Comparison of ENCODE assay signal across 1 cellular context in the genomic region with DNA sequence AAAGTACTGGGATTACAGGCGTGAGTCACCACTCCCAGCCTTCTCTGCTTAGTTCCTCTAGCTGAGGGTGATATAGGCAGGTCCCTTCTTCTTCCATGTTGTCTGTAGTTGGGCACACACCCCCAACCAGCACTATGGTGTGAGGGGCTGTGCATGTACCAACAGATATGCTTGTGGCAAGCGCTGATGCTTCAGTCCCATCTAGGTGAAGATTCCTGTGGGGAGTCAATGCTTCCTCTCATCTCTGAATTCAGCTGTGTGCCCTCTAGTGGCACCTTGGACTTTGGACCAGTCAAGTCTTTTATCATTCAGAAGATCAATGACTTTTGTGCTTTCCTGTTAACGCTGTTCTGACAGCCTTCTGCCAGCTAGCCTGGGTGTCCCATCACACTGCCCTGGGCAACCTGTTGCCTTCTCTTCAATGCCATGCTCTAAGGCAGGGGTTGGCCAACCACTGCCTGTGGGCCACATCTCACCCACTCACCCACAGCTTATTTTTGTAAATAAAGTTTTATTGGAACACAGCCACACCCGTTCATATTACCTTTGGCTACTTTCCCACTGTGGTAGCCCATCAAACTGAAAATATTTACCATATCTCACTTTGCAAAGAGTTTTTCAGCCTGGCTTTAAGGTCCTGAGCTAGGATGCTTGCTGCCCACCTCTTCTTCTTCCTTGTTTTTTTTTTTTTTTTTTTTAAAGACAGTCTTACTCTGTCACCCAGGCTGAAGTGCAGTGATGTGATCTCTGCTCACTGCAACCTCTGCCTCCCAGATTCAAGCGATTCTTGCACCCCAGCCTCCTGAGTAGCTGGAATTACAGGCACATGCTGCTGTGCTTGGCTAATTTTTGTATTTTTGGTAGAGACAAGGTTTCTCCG.
A peak's percentile ranks its signal among the peaks of the same experiment; 100 is the strongest.
TF ChIP-seq lines count a peak whose summit lies in the region.

No MANE protein-coding gene starts in this region.

TF ChIP-seq in HepG2, 621 proteins besides CTCF, POLR2A, EP300 and RAD21 (continued from another document and continues in another):
- TF ChIP-seq, protein P1, sequence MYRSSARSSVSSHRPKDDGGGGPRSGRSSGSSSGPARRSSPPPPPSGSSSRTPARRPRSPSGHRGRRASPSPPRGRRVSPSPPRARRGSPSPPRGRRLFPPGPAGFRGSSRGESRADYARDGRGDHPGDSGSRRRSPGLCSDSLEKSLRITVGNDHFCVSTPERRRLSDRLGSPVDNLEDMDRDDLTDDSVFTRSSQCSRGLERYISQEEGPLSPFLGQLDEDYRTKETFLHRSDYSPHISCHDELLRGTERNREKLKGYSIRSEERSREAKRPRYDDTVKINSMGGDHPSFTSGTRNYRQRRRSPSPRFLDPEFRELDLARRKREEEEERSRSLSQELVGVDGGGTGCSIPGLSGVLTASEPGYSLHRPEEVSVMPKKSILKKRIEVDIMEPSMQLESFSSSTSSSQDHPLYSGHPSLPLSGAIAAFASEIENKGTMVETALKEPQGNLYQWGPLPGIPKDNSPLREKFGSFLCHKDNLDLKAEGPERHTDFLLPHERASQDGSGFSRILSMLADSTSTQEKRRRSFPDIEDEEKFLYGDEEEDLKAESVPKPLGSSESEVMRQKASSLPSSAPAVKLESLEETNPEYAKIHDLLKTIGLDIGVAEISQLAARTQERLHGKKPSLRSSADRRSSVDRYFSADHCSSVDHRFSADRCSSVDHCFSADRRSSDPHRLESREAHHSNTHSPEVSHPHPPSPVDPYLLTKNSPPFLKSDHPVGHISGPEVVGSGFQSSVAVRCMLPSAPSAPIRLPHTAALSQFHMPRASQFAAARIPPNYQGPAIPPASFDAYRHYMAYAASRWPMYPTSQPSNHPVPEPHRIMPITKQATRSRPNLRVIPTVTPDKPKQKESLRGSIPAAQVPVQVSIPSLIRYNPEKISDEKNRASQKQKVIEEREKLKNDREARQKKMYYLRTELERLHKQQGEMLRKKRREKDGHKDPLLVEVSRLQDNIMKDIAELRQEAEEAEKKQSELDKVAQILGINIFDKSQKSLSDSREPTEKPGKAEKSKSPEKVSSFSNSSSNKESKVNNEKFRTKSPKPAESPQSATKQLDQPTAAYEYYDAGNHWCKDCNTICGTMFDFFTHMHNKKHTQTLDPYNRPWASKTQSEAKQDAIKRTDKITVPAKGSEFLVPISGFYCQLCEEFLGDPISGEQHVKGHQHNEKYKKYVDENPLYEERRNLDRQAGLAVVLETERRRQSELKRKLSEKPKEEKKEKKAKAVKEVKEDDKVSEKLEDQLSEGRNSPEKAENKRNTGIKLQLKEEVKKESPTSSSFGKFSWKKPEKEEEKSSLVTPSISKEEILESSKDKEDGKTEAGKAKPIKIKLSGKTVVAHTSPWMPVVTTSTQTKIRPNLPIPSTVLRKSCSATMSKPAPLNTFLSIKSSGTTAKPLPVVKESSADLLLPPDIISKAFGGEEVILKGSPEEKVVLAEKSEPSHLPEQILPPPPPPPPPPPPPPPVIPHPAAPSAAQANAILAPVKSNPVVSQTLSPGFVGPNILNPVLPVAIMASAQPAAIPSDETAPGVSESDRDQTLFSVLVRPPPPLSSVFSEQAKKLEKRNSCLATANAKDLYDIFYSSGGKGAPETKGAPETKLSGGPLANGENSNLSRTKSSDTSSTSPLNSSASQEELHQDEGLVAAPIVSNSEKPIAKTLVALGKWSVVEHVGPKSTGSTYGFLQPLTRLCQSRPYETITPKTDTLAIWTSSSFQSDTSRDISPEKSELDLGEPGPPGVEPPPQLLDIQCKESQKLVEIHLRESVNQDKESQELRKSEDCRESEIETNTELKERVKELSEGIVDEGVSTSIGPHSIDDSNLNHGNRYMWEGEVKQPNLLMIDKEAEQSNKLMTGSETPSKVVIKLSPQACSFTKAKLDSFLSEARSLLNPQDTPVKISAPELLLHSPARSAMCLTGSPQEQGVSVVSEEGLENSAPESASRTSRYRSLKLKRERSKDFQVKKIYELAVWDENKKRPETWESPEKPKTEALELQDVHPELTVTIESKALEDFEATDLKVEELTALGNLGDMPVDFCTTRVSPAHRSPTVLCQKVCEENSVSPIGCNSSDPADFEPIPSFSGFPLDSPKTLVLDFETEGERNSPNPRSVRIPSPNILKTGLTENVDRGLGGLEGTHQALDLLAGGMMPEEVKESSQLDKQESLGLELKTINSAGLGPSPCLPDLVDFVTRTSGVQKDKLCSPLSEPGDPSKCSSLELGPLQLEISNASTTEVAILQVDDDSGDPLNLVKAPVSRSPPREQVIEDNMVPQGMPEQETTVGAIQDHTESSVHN (CRISPR knock-in tag; IDR thresholded peaks at IDR 0.05), result 0 out of 2 replicates have a peak, but pooled peaks have one; percentile 69
- 0 out of 2 replicates have a peak, but pooled peaks have one; percentile 36 for TF ChIP-seq REPIN1 (CRISPR knock-in tag; IDR thresholded peaks at IDR 0.05; ENCODE audit: borderline replicate concordance, low read depth)
- TF ChIP-seq CHD4 (IDR thresholded peaks at IDR 0.05; ENCODE audit: borderline replicate concordance, low read length), result no peak
- TF ChIP-seq, protein P2, sequence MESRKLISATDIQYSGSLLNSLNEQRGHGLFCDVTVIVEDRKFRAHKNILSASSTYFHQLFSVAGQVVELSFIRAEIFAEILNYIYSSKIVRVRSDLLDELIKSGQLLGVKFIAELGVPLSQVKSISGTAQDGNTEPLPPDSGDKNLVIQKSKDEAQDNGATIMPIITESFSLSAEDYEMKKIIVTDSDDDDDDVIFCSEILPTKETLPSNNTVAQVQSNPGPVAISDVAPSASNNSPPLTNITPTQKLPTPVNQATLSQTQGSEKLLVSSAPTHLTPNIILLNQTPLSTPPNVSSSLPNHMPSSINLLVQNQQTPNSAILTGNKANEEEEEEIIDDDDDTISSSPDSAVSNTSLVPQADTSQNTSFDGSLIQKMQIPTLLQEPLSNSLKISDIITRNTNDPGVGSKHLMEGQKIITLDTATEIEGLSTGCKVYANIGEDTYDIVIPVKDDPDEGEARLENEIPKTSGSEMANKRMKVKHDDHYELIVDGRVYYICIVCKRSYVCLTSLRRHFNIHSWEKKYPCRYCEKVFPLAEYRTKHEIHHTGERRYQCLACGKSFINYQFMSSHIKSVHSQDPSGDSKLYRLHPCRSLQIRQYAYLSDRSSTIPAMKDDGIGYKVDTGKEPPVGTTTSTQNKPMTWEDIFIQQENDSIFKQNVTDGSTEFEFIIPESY (CRISPR knock-in tag; IDR thresholded peaks at IDR 0.05), result peak; percentile 61
- TF ChIP-seq ZIK1 (CRISPR knock-in tag; IDR thresholded peaks at IDR 0.05; ENCODE audit: borderline replicate concordance, low read depth), result 0 out of 2 replicates have a peak, but pooled peaks have one; percentile 19
- no peak for TF ChIP-seq SRF (IDR thresholded peaks at IDR 0.05; ENCODE audit: low read depth, low read length)
- TF ChIP-seq STAG1 (CRISPR knock-in tag; IDR thresholded peaks at IDR 0.05), result peak; percentile 40
- TF ChIP-seq SMAD3 (CRISPR knock-in tag; IDR thresholded peaks at IDR 0.05), result no peak
- no peak for TF ChIP-seq NFKB2 (CRISPR knock-in tag; IDR thresholded peaks at IDR 0.05; ENCODE audit: borderline replicate concordance)
- TF ChIP-seq KLF9 (CRISPR knock-in tag; IDR thresholded peaks at IDR 0.05; ENCODE audit: low read depth), result no peak
- TF ChIP-seq NCOA2 (CRISPR knock-in tag; IDR thresholded peaks at IDR 0.05), result peak; percentile 50
- TF ChIP-seq, protein P3, sequence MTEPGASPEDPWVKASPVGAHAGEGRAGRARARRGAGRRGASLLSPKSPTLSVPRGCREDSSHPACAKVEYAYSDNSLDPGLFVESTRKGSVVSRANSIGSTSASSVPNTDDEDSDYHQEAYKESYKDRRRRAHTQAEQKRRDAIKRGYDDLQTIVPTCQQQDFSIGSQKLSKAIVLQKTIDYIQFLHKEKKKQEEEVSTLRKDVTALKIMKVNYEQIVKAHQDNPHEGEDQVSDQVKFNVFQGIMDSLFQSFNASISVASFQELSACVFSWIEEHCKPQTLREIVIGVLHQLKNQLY (CRISPR knock-in tag; IDR thresholded peaks at IDR 0.05), result peak; percentile 52; the same call in 1 of the 2 replicates
- TF ChIP-seq TRIM24 (CRISPR knock-in tag; IDR thresholded peaks at IDR 0.05), result 0 out of 2 replicates have a peak, but pooled peaks have one; percentile 34
- TF ChIP-seq YEATS4 (CRISPR knock-in tag; IDR thresholded peaks at IDR 0.05; ENCODE audit: borderline replicate concordance), result peak; percentile 24; the same call in 1 of the 2 replicates
- TF ChIP-seq, protein P4, sequence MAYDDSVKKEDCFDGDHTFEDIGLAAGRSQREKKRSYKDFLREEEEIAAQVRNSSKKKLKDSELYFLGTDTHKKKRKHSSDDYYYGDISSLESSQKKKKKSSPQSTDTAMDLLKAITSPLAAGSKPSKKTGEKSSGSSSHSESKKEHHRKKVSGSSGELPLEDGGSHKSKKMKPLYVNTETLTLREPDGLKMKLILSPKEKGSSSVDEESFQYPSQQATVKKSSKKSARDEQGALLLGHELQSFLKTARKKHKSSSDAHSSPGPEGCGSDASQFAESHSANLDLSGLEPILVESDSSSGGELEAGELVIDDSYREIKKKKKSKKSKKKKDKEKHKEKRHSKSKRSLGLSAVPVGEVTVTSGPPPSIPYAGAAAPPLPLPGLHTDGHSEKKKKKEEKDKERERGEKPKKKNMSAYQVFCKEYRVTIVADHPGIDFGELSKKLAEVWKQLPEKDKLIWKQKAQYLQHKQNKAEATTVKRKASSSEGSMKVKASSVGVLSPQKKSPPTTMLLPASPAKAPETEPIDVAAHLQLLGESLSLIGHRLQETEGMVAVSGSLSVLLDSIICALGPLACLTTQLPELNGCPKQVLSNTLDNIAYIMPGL (CRISPR knock-in tag; IDR thresholded peaks at IDR 0.05; ENCODE audit: borderline replicate concordance in 1 of 2, low read depth in 1 of 2), result no peak
- TF ChIP-seq FOXA1 (IDR thresholded peaks at IDR 0.05), result no peak
- no peak for TF ChIP-seq FOXA1 (CRISPR knock-in tag; IDR thresholded peaks at IDR 0.05)
- 0 out of 2 replicates have a peak, but pooled peaks have one; percentile 40 for TF ChIP-seq EHMT2 (IDR thresholded peaks at IDR 0.05; ENCODE audit: borderline replicate concordance, low read depth, low read length)
- TF ChIP-seq KLF6 (CRISPR knock-in tag; IDR thresholded peaks at IDR 0.05), result no peak
- TF ChIP-seq ZNF230 (CRISPR knock-in tag; IDR thresholded peaks at IDR 0.05), result no peak
- TF ChIP-seq, protein P5, sequence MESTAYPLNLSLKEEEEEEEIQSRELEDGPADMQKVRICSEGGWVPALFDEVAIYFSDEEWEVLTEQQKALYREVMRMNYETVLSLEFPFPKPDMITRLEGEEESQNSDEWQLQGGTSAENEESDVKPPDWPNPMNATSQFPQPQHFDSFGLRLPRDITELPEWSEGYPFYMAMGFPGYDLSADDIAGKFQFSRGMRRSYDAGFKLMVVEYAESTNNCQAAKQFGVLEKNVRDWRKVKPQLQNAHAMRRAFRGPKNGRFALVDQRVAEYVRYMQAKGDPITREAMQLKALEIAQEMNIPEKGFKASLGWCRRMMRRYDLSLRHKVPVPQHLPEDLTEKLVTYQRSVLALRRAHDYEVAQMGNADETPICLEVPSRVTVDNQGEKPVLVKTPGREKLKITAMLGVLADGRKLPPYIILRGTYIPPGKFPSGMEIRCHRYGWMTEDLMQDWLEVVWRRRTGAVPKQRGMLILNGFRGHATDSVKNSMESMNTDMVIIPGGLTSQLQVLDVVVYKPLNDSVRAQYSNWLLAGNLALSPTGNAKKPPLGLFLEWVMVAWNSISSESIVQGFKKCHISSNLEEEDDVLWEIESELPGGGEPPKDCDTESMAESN (CRISPR knock-in tag; conservative IDR thresholded peaks at IDR 0.05), result no peak
- no peak for TF ChIP-seq ZFP62 (CRISPR knock-in tag; IDR thresholded peaks at IDR 0.05)
- TF ChIP-seq SNAI1 (CRISPR knock-in tag; IDR thresholded peaks at IDR 0.05; ENCODE audit: borderline replicate concordance), result no peak
- TF ChIP-seq, protein P6, sequence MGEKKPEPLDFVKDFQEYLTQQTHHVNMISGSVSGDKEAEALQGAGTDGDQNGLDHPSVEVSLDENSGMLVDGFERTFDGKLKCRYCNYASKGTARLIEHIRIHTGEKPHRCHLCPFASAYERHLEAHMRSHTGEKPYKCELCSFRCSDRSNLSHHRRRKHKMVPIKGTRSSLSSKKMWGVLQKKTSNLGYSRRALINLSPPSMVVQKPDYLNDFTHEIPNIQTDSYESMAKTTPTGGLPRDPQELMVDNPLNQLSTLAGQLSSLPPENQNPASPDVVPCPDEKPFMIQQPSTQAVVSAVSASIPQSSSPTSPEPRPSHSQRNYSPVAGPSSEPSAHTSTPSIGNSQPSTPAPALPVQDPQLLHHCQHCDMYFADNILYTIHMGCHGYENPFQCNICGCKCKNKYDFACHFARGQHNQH (CRISPR knock-in tag; IDR thresholded peaks at IDR 0.05), result peak; percentile 52; the same call in 1 of the 2 replicates
- TF ChIP-seq ZNF24 (IDR thresholded peaks at IDR 0.05), result 0 out of 2 replicates have a peak, but pooled peaks have one; percentile 16
- TF ChIP-seq, protein P7, sequence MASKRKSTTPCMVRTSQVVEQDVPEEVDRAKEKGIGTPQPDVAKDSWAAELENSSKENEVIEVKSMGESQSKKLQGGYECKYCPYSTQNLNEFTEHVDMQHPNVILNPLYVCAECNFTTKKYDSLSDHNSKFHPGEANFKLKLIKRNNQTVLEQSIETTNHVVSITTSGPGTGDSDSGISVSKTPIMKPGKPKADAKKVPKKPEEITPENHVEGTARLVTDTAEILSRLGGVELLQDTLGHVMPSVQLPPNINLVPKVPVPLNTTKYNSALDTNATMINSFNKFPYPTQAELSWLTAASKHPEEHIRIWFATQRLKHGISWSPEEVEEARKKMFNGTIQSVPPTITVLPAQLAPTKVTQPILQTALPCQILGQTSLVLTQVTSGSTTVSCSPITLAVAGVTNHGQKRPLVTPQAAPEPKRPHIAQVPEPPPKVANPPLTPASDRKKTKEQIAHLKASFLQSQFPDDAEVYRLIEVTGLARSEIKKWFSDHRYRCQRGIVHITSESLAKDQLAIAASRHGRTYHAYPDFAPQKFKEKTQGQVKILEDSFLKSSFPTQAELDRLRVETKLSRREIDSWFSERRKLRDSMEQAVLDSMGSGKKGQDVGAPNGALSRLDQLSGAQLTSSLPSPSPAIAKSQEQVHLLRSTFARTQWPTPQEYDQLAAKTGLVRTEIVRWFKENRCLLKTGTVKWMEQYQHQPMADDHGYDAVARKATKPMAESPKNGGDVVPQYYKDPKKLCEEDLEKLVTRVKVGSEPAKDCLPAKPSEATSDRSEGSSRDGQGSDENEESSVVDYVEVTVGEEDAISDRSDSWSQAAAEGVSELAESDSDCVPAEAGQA (IDR thresholded peaks at IDR 0.05; ENCODE audit: low read depth), result no peak
- TF ChIP-seq, protein P7 (CRISPR knock-in tag; IDR thresholded peaks at IDR 0.05; ENCODE audit: borderline replicate concordance), result no peak
- TF ChIP-seq SIX4 (CRISPR knock-in tag; IDR thresholded peaks at IDR 0.05), result no peak
- TF ChIP-seq FOSL2 (CRISPR knock-in tag; IDR thresholded peaks at IDR 0.05), result peak; percentile 69
